In the genomic region with DNA sequence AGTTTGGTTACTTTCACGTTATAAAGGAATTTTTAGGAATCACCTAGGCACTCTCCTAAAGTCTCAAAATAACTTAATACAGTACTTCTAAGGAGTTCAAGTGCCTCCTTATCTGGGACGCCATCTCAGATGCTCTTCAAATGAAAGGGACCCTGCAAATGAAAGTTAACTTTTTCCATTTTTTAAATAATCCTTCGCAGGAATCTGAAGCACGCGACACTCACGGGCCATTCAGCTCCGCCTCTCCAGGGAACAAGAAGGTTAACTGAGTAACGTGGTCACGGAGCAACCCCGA, we compare ENCODE assay signal across 8 cellular contexts. TPM values are rescaled to one million over a fixed set of nuclear protein-coding genes. Genes with fewer than 3 reads are reported as not detected.
DNase-seq lines count a peak whose midpoint lies in the region; ATAC-seq and TF ChIP-seq lines count a peak whose summit lies in the region.

No MANE protein-coding gene starts in this region.

- WGBS in lung, 2 donors = 0% methylated on average over 10 of the region's 10 CpGs
- 0% methylated on average over 10 of the region's 10 CpGs for WGBS in aorta, 2 donors

- intact Hi-C loops in cardiac septum (cut with DNase I) (loop anchor here (5.0 kb wide), 1 partner anchor 102 kb away; no protein-coding TSS in a partner anchor), ascending aorta (cut with DNase I) (loop anchor here (5.0 kb wide), 1 partner anchor 157 kb away; no protein-coding TSS in a partner anchor), aorta (cut with DNase I) (no loop called here)

- DNase-seq in right atrium auricular region (ENCODE audit: low spot score) = no peak
- no peak for DNase-seq in cardiac septum (ENCODE audit: low spot score)
- no peak for DNase-seq in ascending aorta (ENCODE audit: low spot score in 2 of 2)
- no peak for DNase-seq in lung (ENCODE audit: low spot score)
- no peak for DNase-seq in aorta
- DNase-seq in NCI-H510A (lab: John Stamatoyannopoulos, UW) = no peak
- no peak for DNase-seq in GM19238 (ENCODE audit: insufficient read length, low spot score)
- DNase-seq in NCI-H2227 (lab: John Stamatoyannopoulos, UW; ENCODE audit: unreplicated experiment) = no peak

- H3K4me3 ChIP-seq in right atrium auricular region (peak overlapping the region; percentile 69 to 80), ascending aorta (peak overlapping the region; percentile 67 to 87), lung (peak overlapping the region; percentile 83), aorta (ENCODE audit: low read length in 2 of 2) (peak overlapping the region; percentile 69 to 80)

- no peaks in the 10 kb centered on the region for H3K36me3 ChIP-seq in right atrium auricular region
- no peaks in the 10 kb centered on the region for H3K36me3 ChIP-seq in ascending aorta
- no peaks in the 10 kb centered on the region for H3K36me3 ChIP-seq in lung (ENCODE audit: control insufficient read depth in 2 of 2, insufficient read depth in 2 of 2, low read length in 2 of 2)
- no peaks in the 10 kb centered on the region for H3K36me3 ChIP-seq in aorta (ENCODE audit: control insufficient read depth in 1 of 2, insufficient read depth in 2 of 2, low read length in 1 of 2)

- ATAC-seq in lung (ENCODE audit: insufficient read depth, low FRiP score) (no peak), aorta (ENCODE audit: low FRiP score) (no peak)

- no peak for TF ChIP-seq CTCF in right atrium auricular region (IDR thresholded peaks at IDR 0.05)
- no peak for TF ChIP-seq CTCF in ascending aorta (IDR thresholded peaks at IDR 0.05)
- TF ChIP-seq CTCF in lung (IDR thresholded peaks at IDR 0.05; ENCODE audit: control extremely low read depth, extremely low read depth) = no peak

- H3K9me3 ChIP-seq in right atrium auricular region (no peaks in the 10 kb centered on the region), ascending aorta (no peaks in the 10 kb centered on the region), lung (ENCODE audit: control insufficient read depth in 2 of 2, insufficient read depth in 1 of 2, low read length in 1 of 2) (no peaks in the 10 kb centered on the region), aorta (ENCODE audit: control insufficient read depth, low read length) (no peaks in the 10 kb centered on the region)

- H3K4me1 ChIP-seq in right atrium auricular region (peaks cover 0 to 41% of the 10 kb centered on the region in 2 donors), ascending aorta (peaks cover 9 to 26% of the 10 kb centered on the region in 2 donors), lung (ENCODE audit: control insufficient read depth in 2 of 2, insufficient read depth in 2 of 2, low read length in 2 of 2) (peaks cover 1 to 13% of the 10 kb centered on the region in 2 donors), aorta (ENCODE audit: control insufficient read depth in 1 of 2, insufficient read depth in 2 of 2, low read length in 2 of 2) (peaks cover 0 to 1% of the 10 kb centered on the region in 2 donors)

- H3K27me3 ChIP-seq in right atrium auricular region (no peaks in the 10 kb centered on the region), ascending aorta (no peaks in the 10 kb centered on the region), lung (ENCODE audit: control insufficient read depth, insufficient read depth) (no peaks in the 10 kb centered on the region), aorta (ENCODE audit: control insufficient read depth in 1 of 2, insufficient read depth in 2 of 2, low read length in 1 of 2) (no peaks in the 10 kb centered on the region)

- H3K27ac ChIP-seq in right atrium auricular region = peak overlapping the region; percentile 93 to 95
- H3K27ac ChIP-seq in ascending aorta = peak overlapping the region; percentile 83 to 94
- H3K27ac ChIP-seq in lung (ENCODE audit: low read depth in 1 of 2, low read length in 1 of 2) = peak overlapping the region; percentile 81 to 96
- H3K27ac ChIP-seq in aorta (ENCODE audit: low read depth in 1 of 2, low read length in 2 of 2) = peak overlapping the region; percentile 81 to 83

RNA-seq across cellular contexts. Expression of a gene that starts 0.5 kb away (rescaled TPM):
- total RNA-seq in right atrium auricular region = 10 to 100 TPM; 38.3 to 41.6 TPM
- total RNA-seq in cardiac septum = 36.8 TPM
- 17.5 TPM for total RNA-seq in ascending aorta
- 10 to 100 TPM; 33.4 to 74.7 TPM for total RNA-seq in lung
- polyA plus RNA-seq in lung = 10 to 100 TPM; 39.8 to 43.7 TPM
- 10 to 100 TPM; 51.4 to 51.7 TPM for total RNA-seq in aorta
- 10 to 100 TPM; 46.0 to 91.5 TPM for polyA plus RNA-seq in aorta

Comparison
In these comparisons a context has a peak if more than half of its experiments do, and no peak if none do; other contexts are left out.
1. intact Hi-C loops: an anchor here in cardiac septum (5.0 kb wide) and ascending aorta (5.0 kb wide); none called in aorta.